15 cellular contexts compared by ENCODE assay signal in the genomic region with DNA sequence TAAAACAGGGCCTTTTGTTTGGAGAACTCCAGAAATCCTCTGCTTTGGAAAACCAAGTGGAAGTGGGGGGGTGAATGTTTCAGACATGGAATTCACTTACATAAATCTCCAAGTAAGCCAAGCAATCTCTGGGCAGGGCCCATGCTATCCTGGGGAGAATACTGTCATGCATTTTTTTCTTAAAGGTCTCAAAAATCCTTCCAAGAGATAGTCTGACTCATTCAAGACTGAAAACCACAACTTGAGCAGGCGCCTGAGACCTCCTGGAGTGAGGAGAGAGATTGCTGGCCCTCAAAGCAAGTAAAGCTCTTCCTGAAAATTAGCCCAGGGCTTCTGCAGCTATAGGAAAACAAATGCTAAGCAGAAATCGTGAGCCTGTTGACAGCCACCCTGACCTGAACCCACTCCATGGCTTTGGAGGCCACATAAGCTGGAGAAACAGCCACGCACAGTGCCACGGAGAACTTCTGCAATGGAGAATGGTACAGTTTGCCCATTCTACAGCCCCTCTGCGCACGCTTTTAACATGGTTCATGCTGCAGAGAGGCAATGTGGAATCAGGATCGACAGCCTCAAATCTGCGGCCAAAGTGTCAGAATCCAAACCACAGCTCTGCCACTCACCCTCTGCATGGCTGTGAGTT.
DNase-seq lines count a peak whose midpoint lies in the region; ATAC-seq, FAIRE-seq and TF ChIP-seq lines count a peak whose summit lies in the region.
"Had no signal": no experiment of that assay in that cellular context is flagged by ENCODE, and none has a peak within 500 bp of the region (broad histone marks: within the 10 kb centered on the region; RNA-seq: fewer than 3 reads in every experiment).

No MANE protein-coding gene starts in this region.

- H3K36me3 Mint-ChIP-seq in endothelial cell (ENCODE audit: low read depth, unreplicated experiment) (no peaks in the 10 kb centered on the region), mesothelial cell of epicardium (no peaks in the 10 kb centered on the region)
- H3K36me3 Mint-ChIP-seq: activated naive CD4-positive, alpha-beta T cell treated with anti-CD3 and anti-CD28 coated beads, Interleukin-2, amount 50 U/mL, for 24 hours; naive thymus-derived CD8-positive, alpha-beta T cell had no signal

- CTCF ChIA-PET in A549 (lab: Yijun Ruan, JAX): interaction anchor here (1.3 kb wide), 1 partner anchor 27 kb away, joined by 3 read pairs; no protein-coding TSS in a partner anchor

- no peaks in the 10 kb centered on the region for H3K27me3 ChIP-seq in left lung

- no peak for FAIRE-seq in A549 (lab: Jason Lieb, UNC)

- ATAC-seq in A549 (peak; percentile 81 to 91), left lung (peak; percentile 72), GM18868 (IDR thresholded peaks at IDR 0.05; ENCODE audit: unreplicated experiment) (no peak)
- ATAC-seq: naive thymus-derived CD8-positive, alpha-beta T cell had no signal

- no peak for TF ChIP-seq CTCF in A549 (IDR thresholded peaks at IDR 0.05)
- no peak for TF ChIP-seq CTCF in left lung (IDR thresholded peaks at IDR 0.05)
- TF ChIP-seq CTCF in endothelial cell (IDR thresholded peaks at IDR 0.05; ENCODE audit: unreplicated experiment): no peak
- TF ChIP-seq CTCF in mesothelial cell of epicardium (IDR thresholded peaks at IDR 0.05; ENCODE audit: unreplicated experiment): no peak

- intact Hi-C loops in left lung (cut with DNase I): no loop called here

- no peak for TF ChIP-seq POLR2A in A549 (IDR thresholded peaks at IDR 0.05; ENCODE audit: low read length)

- no peak overlapping the region for H3K4me3 ChIP-seq in A549
- H3K4me3 ChIP-seq in left lung: no peak overlapping the region

- H3K9me3 ChIP-seq in A549: no peaks in the 10 kb centered on the region
- no peaks in the 10 kb centered on the region for H3K9me3 ChIP-seq in left lung

- H3K36me3 ChIP-seq in left lung: no peaks in the 10 kb centered on the region

- no peak overlapping the region for H3K27ac Mint-ChIP-seq in endothelial cell (ENCODE audit: unreplicated experiment)
- H3K27ac Mint-ChIP-seq in mesothelial cell of epicardium: no peak overlapping the region
- H3K27ac Mint-ChIP-seq: activated naive CD4-positive, alpha-beta T cell treated with anti-CD3 and anti-CD28 coated beads, Interleukin-2, amount 50 U/mL, for 24 hours; naive thymus-derived CD8-positive, alpha-beta T cell; stimulated activated naive CD8-positive, alpha-beta T cell treated with anti-CD3 and anti-CD28 coated beads, Interleukin-15, Interleukin-2, amounts not matched to agents 100 ng/mL and 50 ng/mL, for 24 hours; T-helper 1 cell treated with Interleukin-12 subunit alpha and Interleukin-12 subunit beta and Interleukin-4 antibody, amounts not matched to agents 30 μg/mL and 1 μg/mL, for 36 hours had no signal

- TF ChIP-seq RAD21 in A549 (conservative IDR thresholded peaks at IDR 0.05 in 1 of 2, IDR thresholded peaks at IDR 0.05 in 1 of 2): peak in 1 of 2 experiments; percentile 20; a peak in 1 of 5 replicates

- POLR2A ChIA-PET in A549 (lab: Yijun Ruan, JAX): no interaction called here

- peak overlapping the region; percentile 60 for H3K4me2 ChIP-seq in A549

- no peaks in the 10 kb centered on the region for H3K9me3 Mint-ChIP-seq in endothelial cell (ENCODE audit: unreplicated experiment)
- H3K9me3 Mint-ChIP-seq in mesothelial cell of epicardium: no peaks in the 10 kb centered on the region
- H3K9me3 Mint-ChIP-seq: activated naive CD4-positive, alpha-beta T cell treated with anti-CD3 and anti-CD28 coated beads, Interleukin-2, amount 50 U/mL, for 24 hours; naive thymus-derived CD8-positive, alpha-beta T cell; stimulated activated naive CD8-positive, alpha-beta T cell treated with anti-CD3 and anti-CD28 coated beads, Interleukin-15, Interleukin-2, amounts not matched to agents 100 ng/mL and 50 ng/mL, for 24 hours had no signal

- DNase-seq in A549 (ENCODE audit: low read depth in 1 of 2, low spot score in 1 of 2) (peak in 1 of 2 experiments; percentile 63), LoVo (ENCODE audit: low spot score) (peak; percentile 39), brain pericyte (ENCODE audit: low read depth, low spot score) (peak; percentile 61), left lung (peak in 1 of 2 donors; percentile 45), endothelial cell (ENCODE audit: low spot score) (no peak), mesothelial cell of epicardium (ENCODE audit: low spot score in 2 of 2, unreplicated experiment in 2 of 2) (no peak)
- DNase-seq in stimulated activated CD4-positive, alpha-beta T cell treated with anti-CD3 and anti-CD28 coated beads, Interleukin-15, amount 100 ng/mL, for 24 hours: no peak
- DNase-seq: DMS79 treated with DMSO at 0.1 percent for 48 hours; naive thymus-derived CD8-positive, alpha-beta T cell; NCI-H1436 treated with DMSO at 0.1 percent for 48 hours; stimulated activated CD4-positive, alpha-beta T cell treated with anti-CD3 and anti-CD28 coated beads, Interleukin-2, amount 100 ng/mL, for 24 hours had no signal

- H3K4me3 Mint-ChIP-seq in endothelial cell (ENCODE audit: unreplicated experiment) (no peak overlapping the region), mesothelial cell of epicardium (no peak overlapping the region)
- H3K4me3 Mint-ChIP-seq: activated naive CD4-positive, alpha-beta T cell treated with anti-CD3 and anti-CD28 coated beads, Interleukin-2, amount 50 U/mL, for 24 hours; naive thymus-derived CD8-positive, alpha-beta T cell; stimulated activated naive CD8-positive, alpha-beta T cell treated with anti-CD3 and anti-CD28 coated beads, Interleukin-15, Interleukin-2, amounts not matched to agents 100 ng/mL and 50 ng/mL, for 24 hours; T-helper 1 cell treated with Interleukin-12 subunit alpha and Interleukin-12 subunit beta and Interleukin-4 antibody, amounts not matched to agents 30 μg/mL and 1 μg/mL, for 36 hours had no signal

- peaks cover 28% of the 10 kb centered on the region for H3K4me1 ChIP-seq in A549
- peaks cover 0 to 2% of the 10 kb centered on the region in 2 donors for H3K4me1 ChIP-seq in left lung

- H3K27me3 Mint-ChIP-seq in endothelial cell (ENCODE audit: unreplicated experiment): peaks cover 6% of the 10 kb centered on the region
- no peaks in the 10 kb centered on the region for H3K27me3 Mint-ChIP-seq in mesothelial cell of epicardium (ENCODE audit: low read depth)
- H3K27me3 Mint-ChIP-seq: activated naive CD4-positive, alpha-beta T cell treated with anti-CD3 and anti-CD28 coated beads, Interleukin-2, amount 50 U/mL, for 24 hours; stimulated activated naive CD8-positive, alpha-beta T cell treated with anti-CD3 and anti-CD28 coated beads, Interleukin-15, Interleukin-2, amounts not matched to agents 100 ng/mL and 50 ng/mL, for 24 hours had no signal

- H3K27ac ChIP-seq in A549 (peak overlapping the region; percentile 49 to 80; a peak in 5 of 6 replicates), left lung (no peak overlapping the region)

- H3K4me1 Mint-ChIP-seq in endothelial cell (ENCODE audit: unreplicated experiment): no peaks in the 10 kb centered on the region
- no peaks in the 10 kb centered on the region for H3K4me1 Mint-ChIP-seq in mesothelial cell of epicardium
- H3K4me1 Mint-ChIP-seq: activated naive CD4-positive, alpha-beta T cell treated with anti-CD3 and anti-CD28 coated beads, Interleukin-2, amount 50 U/mL, for 24 hours; naive thymus-derived CD8-positive, alpha-beta T cell had no signal

- 53% methylated on average over 8 of the region's 8 CpGs for WGBS in A549 (ENCODE audit: missing lambda C conversion rate)

- no peak for TF ChIP-seq EP300 in A549 (IDR thresholded peaks at IDR 0.05)

TF ChIP-seq in A549, 52 proteins besides CTCF, POLR2A, EP300 and RAD21:
- no peak for TF ChIP-seq RARB (CRISPR knock-in tag; IDR thresholded peaks at IDR 0.05)
- 0 out of 2 replicates have a peak, but pooled peaks have one; percentile 29 for TF ChIP-seq JUNB (IDR thresholded peaks at IDR 0.05)
- 0 out of 5 replicates have a peak, but pooled peaks of 1 of the 2 experiments have one; percentile 34 for TF ChIP-seq JUN (IDR thresholded peaks at IDR 0.05)

Comparison
In these comparisons a context has a peak if more than half of its experiments do, and no peak if none do; other contexts are left out.
1. DNase-seq: peak in LoVo (single experiment) and brain pericyte (single experiment); none in stimulated activated CD4-positive, alpha-beta T cell treated with anti-CD3 and anti-CD28 coated beads, Interleukin-15, amount 100 ng/mL, for 24 hours (single experiment), endothelial cell (single experiment) and mesothelial cell of epicardium (0 of 2).
2. H3K27ac ChIP-seq: peak in A549 (2 of 2); none in left lung (0 of 2).